20 cellular contexts compared by ENCODE assay signal in genomic region chr3:59644479-59645075, GRCh38.
"Had no signal": no experiment of that assay in that cellular context is flagged by ENCODE, and none has a peak within 500 bp of the region (broad histone marks: within the 10 kb centered on the region; RNA-seq: fewer than 3 reads in every experiment).

No MANE protein-coding gene starts in this region.

- H3K9ac ChIP-seq: neural progenitor cell had no signal

- H2AFZ ChIP-seq: neural progenitor cell had no signal

- ATAC-seq: activated T-helper 17 cell treated with anti-CD3 and anti-CD28 coated beads, Interleukin-2, amount 50 U/mL, for 72 hours; heart left ventricle; lower lobe of right lung; naive thymus-derived CD8-positive, alpha-beta T cell; stimulated activated naive B cell treated with anti-CD40 and anti-IgM and Interleukin-4, amounts not matched to agents 10 μg/mL and 1 μg/mL and 100 μg/mL, for 72 hours; WTC11 had no signal

- H3K4me1 ChIP-seq: adrenal gland, neural progenitor cell, sigmoid colon had no signal

- H3K36me3 ChIP-seq: adrenal gland, heart left ventricle, lower lobe of right lung, neural progenitor cell, sigmoid colon, thoracic aorta, upper lobe of left lung had no signal

- DNase-seq: activated T-cell treated with anti-CD3 and anti-CD28 coated beads, Interleukin-2, amount 50 U/mL, for 1 hour; adrenal gland; cerebellar nuclear complex; foreskin melanocyte; heart left ventricle; lower lobe of right lung; naive thymus-derived CD8-positive, alpha-beta T cell; retina; sigmoid colon; stimulated activated CD4-positive, alpha-beta T cell treated with anti-CD3 and anti-CD28 coated beads, Interleukin-2, amount 100 ng/mL, for 48 hours; stimulated activated CD8-positive, alpha-beta memory T cell treated with anti-CD3 and anti-CD28 coated beads, Interleukin-4, amount 100 ng/mL, for 48 hours; stimulated activated naive B cell treated with anti-CD40 and anti-IgM and Interleukin-4, amounts not matched to agents 10 μg/mL and 1 μg/mL and 100 μg/mL, for 72 hours; T1000; upper lobe of left lung had no signal

- H3K4me3 ChIP-seq: adrenal gland, coronary artery, heart left ventricle, lower lobe of right lung, neural progenitor cell, sigmoid colon, smooth muscle cell, thoracic aorta, upper lobe of left lung had no signal

- H3K27me3 ChIP-seq: adrenal gland, heart left ventricle, neural progenitor cell, upper lobe of left lung had no signal

- H3K27ac ChIP-seq: adrenal gland, coronary artery, heart left ventricle, lower lobe of right lung, neural progenitor cell, sigmoid colon, thoracic aorta, upper lobe of left lung had no signal

- H3K4me2 ChIP-seq: neural progenitor cell, smooth muscle cell had no signal
